1 cellular context compared by ENCODE assay signal in the genomic region with DNA sequence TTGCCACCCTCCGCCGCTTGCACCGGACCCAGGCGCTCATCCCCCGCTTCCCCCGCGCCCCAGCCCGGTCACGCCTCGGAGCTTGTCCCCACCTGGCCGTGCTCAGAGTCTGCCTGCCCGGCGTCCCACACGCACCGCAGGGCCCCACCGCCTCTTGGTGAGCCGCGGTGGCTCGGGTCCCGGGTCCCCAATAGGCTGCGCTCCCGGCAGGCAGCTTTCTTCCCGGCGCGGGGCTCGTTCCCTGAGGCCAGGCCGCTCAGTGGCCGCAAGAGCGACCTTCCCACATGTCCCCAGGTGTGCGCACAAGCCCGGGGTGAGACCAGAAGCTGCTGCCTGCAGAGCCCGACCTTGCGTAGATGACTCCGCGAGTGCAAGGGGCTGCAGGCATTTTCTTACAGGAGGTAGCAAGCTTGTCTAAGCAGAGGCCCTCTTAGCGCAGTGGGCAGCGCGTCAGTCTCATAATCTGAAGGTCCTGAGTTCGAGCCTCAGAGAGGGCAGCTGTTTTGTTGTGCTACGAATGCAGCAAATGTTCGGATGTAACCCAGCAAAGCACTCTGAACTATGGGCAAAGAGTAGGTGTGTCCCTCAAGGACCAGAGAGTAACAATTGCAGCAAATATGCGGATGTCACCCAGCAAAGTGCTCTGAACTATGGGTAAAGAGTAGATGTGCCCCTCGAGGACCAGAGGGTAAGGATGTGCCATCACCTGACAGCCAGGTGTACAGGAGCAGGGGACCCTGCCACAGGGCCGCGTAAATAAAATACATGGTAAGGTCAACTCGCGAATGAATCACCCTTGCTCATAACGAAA.
TF ChIP-seq lines count a peak whose summit lies in the region.

No MANE protein-coding gene starts in this region.

TF ChIP-seq in HepG2, 621 proteins besides CTCF, POLR2A, EP300 and RAD21 (continued from another document and continues in another):
- TF ChIP-seq, protein P1, sequence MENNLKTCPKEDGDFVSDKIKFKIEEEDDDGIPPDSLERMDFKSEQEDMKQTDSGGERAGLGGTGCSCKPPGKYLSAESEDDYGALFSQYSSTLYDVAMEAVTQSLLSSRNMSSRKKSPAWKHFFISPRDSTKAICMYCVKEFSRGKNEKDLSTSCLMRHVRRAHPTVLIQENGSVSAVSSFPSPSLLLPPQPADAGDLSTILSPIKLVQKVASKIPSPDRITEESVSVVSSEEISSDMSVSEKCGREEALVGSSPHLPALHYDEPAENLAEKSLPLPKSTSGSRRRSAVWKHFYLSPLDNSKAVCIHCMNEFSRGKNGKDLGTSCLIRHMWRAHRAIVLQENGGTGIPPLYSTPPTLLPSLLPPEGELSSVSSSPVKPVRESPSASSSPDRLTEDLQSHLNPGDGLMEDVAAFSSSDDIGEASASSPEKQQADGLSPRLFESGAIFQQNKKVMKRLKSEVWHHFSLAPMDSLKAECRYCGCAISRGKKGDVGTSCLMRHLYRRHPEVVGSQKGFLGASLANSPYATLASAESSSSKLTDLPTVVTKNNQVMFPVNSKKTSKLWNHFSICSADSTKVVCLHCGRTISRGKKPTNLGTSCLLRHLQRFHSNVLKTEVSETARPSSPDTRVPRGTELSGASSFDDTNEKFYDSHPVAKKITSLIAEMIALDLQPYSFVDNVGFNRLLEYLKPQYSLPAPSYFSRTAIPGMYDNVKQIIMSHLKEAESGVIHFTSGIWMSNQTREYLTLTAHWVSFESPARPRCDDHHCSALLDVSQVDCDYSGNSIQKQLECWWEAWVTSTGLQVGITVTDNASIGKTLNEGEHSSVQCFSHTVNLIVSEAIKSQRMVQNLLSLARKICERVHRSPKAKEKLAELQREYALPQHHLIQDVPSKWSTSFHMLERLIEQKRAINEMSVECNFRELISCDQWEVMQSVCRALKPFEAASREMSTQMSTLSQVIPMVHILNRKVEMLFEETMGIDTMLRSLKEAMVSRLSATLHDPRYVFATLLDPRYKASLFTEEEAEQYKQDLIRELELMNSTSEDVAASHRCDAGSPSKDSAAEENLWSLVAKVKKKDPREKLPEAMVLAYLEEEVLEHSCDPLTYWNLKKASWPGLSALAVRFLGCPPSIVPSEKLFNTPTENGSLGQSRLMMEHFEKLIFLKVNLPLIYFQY (CRISPR knock-in tag; IDR thresholded peaks at IDR 0.05; ENCODE audit: borderline replicate concordance), result peak; percentile 93
- TF ChIP-seq ZNF33B (CRISPR knock-in tag; IDR thresholded peaks at IDR 0.05), result peak; percentile 93; the same call in 1 of the 2 replicates
- TF ChIP-seq, protein P2, sequence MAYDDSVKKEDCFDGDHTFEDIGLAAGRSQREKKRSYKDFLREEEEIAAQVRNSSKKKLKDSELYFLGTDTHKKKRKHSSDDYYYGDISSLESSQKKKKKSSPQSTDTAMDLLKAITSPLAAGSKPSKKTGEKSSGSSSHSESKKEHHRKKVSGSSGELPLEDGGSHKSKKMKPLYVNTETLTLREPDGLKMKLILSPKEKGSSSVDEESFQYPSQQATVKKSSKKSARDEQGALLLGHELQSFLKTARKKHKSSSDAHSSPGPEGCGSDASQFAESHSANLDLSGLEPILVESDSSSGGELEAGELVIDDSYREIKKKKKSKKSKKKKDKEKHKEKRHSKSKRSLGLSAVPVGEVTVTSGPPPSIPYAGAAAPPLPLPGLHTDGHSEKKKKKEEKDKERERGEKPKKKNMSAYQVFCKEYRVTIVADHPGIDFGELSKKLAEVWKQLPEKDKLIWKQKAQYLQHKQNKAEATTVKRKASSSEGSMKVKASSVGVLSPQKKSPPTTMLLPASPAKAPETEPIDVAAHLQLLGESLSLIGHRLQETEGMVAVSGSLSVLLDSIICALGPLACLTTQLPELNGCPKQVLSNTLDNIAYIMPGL (CRISPR knock-in tag; IDR thresholded peaks at IDR 0.05; ENCODE audit: borderline replicate concordance in 1 of 2, low read depth in 1 of 2), result peak; percentile 100
- TF ChIP-seq ZNF274 (CRISPR knock-in tag; IDR thresholded peaks at IDR 0.05), result no peak; the same call in 1 of the 2 replicates
- peak; percentile 91 for TF ChIP-seq ZNF430 (CRISPR knock-in tag; IDR thresholded peaks at IDR 0.05)
- TF ChIP-seq SMAD9 (CRISPR knock-in tag; IDR thresholded peaks at IDR 0.05), result 0 out of 2 replicates have a peak, but pooled peaks have one; percentile 73
- peak; percentile 96 for TF ChIP-seq KLF9 (CRISPR knock-in tag; IDR thresholded peaks at IDR 0.05; ENCODE audit: low read depth)
- TF ChIP-seq, protein P3, sequence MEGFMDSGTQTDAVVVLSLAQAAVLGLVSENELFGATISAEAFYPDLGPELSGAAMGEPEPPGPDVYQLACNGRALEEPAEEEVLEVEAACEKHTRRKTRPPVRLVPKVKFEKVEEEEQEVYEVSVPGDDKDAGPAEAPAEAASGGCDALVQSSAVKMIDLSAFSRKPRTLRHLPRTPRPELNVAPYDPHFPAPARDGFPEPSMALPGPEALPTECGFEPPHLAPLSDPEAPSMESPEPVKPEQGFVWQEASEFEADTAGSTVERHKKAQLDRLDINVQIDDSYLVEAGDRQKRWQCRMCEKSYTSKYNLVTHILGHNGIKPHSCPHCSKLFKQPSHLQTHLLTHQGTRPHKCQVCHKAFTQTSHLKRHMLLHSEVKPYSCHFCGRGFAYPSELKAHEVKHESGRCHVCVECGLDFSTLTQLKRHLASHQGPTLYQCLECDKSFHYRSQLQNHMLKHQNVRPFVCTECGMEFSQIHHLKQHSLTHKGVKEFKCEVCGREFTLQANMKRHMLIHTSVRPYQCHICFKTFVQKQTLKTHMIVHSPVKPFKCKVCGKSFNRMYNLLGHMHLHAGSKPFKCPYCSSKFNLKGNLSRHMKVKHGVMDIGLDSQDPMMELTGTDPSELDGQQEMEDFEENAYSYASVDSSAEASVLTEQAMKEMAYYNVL (CRISPR knock-in tag; IDR thresholded peaks at IDR 0.05; ENCODE audit: borderline replicate concordance), result peak; percentile 78; the same call in 1 of the 2 replicates
- TF ChIP-seq ESRRA (CRISPR knock-in tag; IDR thresholded peaks at IDR 0.05; ENCODE audit: low read depth), result peak; percentile 96
- TF ChIP-seq CHD2 (IDR thresholded peaks at IDR 0.05; ENCODE audit: low read depth, low read length), result no peak
- no peak for TF ChIP-seq CCAR2 (optimal IDR thresholded peaks at IDR 0.05; ENCODE audit: low read depth, low read length)
- no peak for TF ChIP-seq MATR3 (CRISPR knock-in tag; IDR thresholded peaks at IDR 0.05)
- peak; percentile 98 for TF ChIP-seq ZNF230 (CRISPR knock-in tag; IDR thresholded peaks at IDR 0.05)
- 0 out of 2 replicates have a peak, but pooled peaks have one; percentile 58 for TF ChIP-seq ATF1 (CRISPR knock-in tag; IDR thresholded peaks at IDR 0.05)
- no peak for TF ChIP-seq FLYWCH1 (CRISPR knock-in tag; IDR thresholded peaks at IDR 0.05)
- TF ChIP-seq, protein P4, sequence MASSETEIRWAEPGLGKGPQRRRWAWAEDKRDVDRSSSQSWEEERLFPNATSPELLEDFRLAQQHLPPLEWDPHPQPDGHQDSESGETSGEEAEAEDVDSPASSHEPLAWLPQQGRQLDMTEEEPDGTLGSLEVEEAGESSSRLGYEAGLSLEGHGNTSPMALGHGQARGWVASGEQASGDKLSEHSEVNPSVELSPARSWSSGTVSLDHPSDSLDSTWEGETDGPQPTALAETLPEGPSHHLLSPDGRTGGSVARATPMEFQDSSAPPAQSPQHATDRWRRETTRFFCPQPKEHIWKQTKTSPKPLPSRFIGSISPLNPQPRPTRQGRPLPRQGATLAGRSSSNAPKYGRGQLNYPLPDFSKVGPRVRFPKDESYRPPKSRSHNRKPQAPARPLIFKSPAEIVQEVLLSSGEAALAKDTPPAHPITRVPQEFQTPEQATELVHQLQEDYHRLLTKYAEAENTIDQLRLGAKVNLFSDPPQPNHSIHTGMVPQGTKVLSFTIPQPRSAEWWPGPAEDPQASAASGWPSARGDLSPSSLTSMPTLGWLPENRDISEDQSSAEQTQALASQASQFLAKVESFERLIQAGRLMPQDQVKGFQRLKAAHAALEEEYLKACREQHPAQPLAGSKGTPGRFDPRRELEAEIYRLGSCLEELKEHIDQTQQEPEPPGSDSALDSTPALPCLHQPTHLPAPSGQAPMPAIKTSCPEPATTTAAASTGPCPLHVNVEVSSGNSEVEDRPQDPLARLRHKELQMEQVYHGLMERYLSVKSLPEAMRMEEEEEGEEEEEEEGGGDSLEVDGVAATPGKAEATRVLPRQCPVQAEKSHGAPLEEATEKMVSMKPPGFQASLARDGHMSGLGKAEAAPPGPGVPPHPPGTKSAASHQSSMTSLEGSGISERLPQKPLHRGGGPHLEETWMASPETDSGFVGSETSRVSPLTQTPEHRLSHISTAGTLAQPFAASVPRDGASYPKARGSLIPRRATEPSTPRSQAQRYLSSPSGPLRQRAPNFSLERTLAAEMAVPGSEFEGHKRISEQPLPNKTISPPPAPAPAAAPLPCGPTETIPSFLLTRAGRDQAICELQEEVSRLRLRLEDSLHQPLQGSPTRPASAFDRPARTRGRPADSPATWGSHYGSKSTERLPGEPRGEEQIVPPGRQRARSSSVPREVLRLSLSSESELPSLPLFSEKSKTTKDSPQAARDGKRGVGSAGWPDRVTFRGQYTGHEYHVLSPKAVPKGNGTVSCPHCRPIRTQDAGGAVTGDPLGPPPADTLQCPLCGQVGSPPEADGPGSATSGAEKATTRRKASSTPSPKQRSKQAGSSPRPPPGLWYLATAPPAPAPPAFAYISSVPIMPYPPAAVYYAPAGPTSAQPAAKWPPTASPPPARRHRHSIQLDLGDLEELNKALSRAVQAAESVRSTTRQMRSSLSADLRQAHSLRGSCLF (CRISPR knock-in tag; IDR thresholded peaks at IDR 0.05; ENCODE audit: borderline replicate concordance), result peak; percentile 55; the same call in 1 of the 2 replicates
- TF ChIP-seq HNRNPL (IDR thresholded peaks at IDR 0.05; ENCODE audit: low read depth, low read length), result peak; percentile 87
- TF ChIP-seq, protein P5, sequence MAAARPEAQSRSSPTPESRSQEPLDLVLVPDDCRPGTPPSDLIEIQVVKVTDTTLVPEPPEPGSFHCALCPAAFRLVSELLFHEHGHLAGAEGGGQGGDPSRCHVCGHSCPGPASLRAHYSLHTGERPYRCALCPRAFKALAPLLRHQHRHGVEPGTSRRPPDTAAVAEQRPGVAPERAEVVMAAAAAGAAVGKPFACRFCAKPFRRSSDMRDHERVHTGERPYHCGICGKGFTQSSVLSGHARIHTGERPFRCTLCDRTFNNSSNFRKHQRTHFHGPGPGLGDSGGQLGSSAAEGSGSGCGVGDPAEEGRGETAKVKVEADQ (CRISPR knock-in tag; IDR thresholded peaks at IDR 0.05; ENCODE audit: borderline replicate concordance), result peak; percentile 95; the same call in 1 of the 2 replicates
- peak; percentile 53 for TF ChIP-seq ZBTB20 (CRISPR knock-in tag; IDR thresholded peaks at IDR 0.05; ENCODE audit: borderline replicate concordance, low read depth)
- TF ChIP-seq ZFP36 (IDR thresholded peaks at IDR 0.05; ENCODE audit: borderline replicate concordance, low read depth, low read length, partially characterized antibody), result peak; percentile 83
- peak; percentile 99 for TF ChIP-seq ZFP90 (CRISPR knock-in tag; IDR thresholded peaks at IDR 0.05; ENCODE audit: borderline replicate concordance)
- TF ChIP-seq ZSCAN25 (CRISPR knock-in tag; IDR thresholded peaks at IDR 0.05), result peak; percentile 82
- TF ChIP-seq ZNF441 (CRISPR knock-in tag; IDR thresholded peaks at IDR 0.05; ENCODE audit: borderline replicate concordance), result peak; percentile 70
- TF ChIP-seq ZNF124 (CRISPR knock-in tag; IDR thresholded peaks at IDR 0.05), result peak; percentile 99
- no peak; the same call in 1 of the 2 replicates for TF ChIP-seq ATF7 (IDR thresholded peaks at IDR 0.05)
- peak; percentile 91 for TF ChIP-seq ATF7 (CRISPR knock-in tag; IDR thresholded peaks at IDR 0.05)
- TF ChIP-seq, protein P6, sequence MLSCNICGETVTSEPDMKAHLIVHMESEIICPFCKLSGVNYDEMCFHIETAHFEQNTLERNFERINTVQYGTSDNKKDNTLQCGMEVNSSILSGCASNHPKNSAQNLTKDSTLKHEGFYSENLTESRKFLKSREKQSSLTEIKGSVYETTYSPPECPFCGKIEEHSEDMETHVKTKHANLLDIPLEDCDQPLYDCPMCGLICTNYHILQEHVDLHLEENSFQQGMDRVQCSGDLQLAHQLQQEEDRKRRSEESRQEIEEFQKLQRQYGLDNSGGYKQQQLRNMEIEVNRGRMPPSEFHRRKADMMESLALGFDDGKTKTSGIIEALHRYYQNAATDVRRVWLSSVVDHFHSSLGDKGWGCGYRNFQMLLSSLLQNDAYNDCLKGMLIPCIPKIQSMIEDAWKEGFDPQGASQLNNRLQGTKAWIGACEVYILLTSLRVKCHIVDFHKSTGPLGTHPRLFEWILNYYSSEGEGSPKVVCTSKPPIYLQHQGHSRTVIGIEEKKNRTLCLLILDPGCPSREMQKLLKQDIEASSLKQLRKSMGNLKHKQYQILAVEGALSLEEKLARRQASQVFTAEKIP (CRISPR knock-in tag; IDR thresholded peaks at IDR 0.05; ENCODE audit: borderline replicate concordance), result 0 out of 2 replicates have a peak, but pooled peaks have one; percentile 6
- peak; percentile 79 for TF ChIP-seq RBAK (CRISPR knock-in tag; IDR thresholded peaks at IDR 0.05)
- TF ChIP-seq, protein P7, sequence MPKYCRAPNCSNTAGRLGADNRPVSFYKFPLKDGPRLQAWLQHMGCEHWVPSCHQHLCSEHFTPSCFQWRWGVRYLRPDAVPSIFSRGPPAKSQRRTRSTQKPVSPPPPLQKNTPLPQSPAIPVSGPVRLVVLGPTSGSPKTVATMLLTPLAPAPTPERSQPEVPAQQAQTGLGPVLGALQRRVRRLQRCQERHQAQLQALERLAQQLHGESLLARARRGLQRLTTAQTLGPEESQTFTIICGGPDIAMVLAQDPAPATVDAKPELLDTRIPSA (CRISPR knock-in tag; IDR thresholded peaks at IDR 0.05; ENCODE audit: borderline replicate concordance), result peak; percentile 97
- peak; percentile 57; the same call in 1 of the 2 replicates for TF ChIP-seq CREB1 (IDR thresholded peaks at IDR 0.05)
- peak; percentile 90 for TF ChIP-seq CREB1 (CRISPR knock-in tag; IDR thresholded peaks at IDR 0.05)
- TF ChIP-seq RCOR2 (CRISPR knock-in tag; IDR thresholded peaks at IDR 0.05), result peak; percentile 97
- TF ChIP-seq GPN1 (CRISPR knock-in tag; IDR thresholded peaks at IDR 0.05; ENCODE audit: borderline replicate concordance), result no peak
- TF ChIP-seq ZNF264 (CRISPR knock-in tag; IDR thresholded peaks at IDR 0.05), result peak; percentile 93
- TF ChIP-seq TBX3 (IDR thresholded peaks at IDR 0.05; ENCODE audit: borderline replicate concordance), result no peak
- peak; percentile 94; the same call in 1 of the 2 replicates for TF ChIP-seq ZNF232 (CRISPR knock-in tag; IDR thresholded peaks at IDR 0.05; ENCODE audit: borderline replicate concordance)
- peak; percentile 77 for TF ChIP-seq SOX13 (IDR thresholded peaks at IDR 0.05)
- TF ChIP-seq SOX13 (CRISPR knock-in tag; conservative IDR thresholded peaks at IDR 0.05 in 1 of 2, IDR thresholded peaks at IDR 0.05 in 1 of 2), result peak in 1 of 2 experiments; percentile 94; a peak in 2 of 4 replicates
- TF ChIP-seq GATAD1 (CRISPR knock-in tag; IDR thresholded peaks at IDR 0.05), result peak; percentile 71
- peak; percentile 39 for TF ChIP-seq ZNF256 (CRISPR knock-in tag; conservative IDR thresholded peaks at IDR 0.05)
- TF ChIP-seq JUN (CRISPR knock-in tag; IDR thresholded peaks at IDR 0.05), result peak; percentile 71
- peak; percentile 74; the same call in 1 of the 2 replicates for TF ChIP-seq ADNP (CRISPR knock-in tag; IDR thresholded peaks at IDR 0.05)
- TF ChIP-seq ZNF816 (CRISPR knock-in tag; IDR thresholded peaks at IDR 0.05; ENCODE audit: borderline replicate concordance), result 0 out of 2 replicates have a peak, but pooled peaks have one; percentile 38
- TF ChIP-seq KLF6 (CRISPR knock-in tag; IDR thresholded peaks at IDR 0.05), result peak; percentile 96
- peak; percentile 86 for TF ChIP-seq ZFYVE20 (CRISPR knock-in tag; IDR thresholded peaks at IDR 0.05; ENCODE audit: borderline replicate concordance, low read depth)
- TF ChIP-seq TOPORS (CRISPR knock-in tag; IDR thresholded peaks at IDR 0.05), result peak; percentile 89; the same call in 1 of the 2 replicates
- TF ChIP-seq, protein P8, sequence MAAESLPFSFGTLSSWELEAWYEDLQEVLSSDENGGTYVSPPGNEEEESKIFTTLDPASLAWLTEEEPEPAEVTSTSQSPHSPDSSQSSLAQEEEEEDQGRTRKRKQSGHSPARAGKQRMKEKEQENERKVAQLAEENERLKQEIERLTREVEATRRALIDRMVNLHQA (CRISPR knock-in tag; IDR thresholded peaks at IDR 0.05), result peak; percentile 75; the same call in 1 of the 2 replicates
